8 cellular contexts compared by ENCODE assay signal in the genomic region with DNA sequence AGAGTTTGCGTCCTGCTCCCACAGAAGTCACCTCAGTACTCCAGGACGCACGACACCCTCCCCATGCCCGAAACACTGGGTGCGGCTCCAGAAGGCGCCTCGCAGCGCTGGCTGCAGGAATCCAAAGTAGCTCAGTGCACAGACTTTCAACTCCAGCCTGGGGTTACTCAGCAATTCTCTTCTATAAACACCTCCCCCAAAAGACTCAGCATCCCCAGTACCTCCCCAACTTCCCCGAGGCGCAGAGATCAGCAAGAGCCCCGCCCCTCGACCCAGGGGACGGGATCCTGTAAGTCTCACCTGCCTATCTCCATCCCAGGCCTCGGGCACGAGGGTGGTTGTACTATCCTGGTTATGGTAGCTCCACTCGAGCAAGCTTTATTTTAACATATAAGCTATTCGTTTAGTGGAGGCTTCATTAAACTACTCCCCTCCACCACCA.
A peak's percentile ranks its signal among the peaks of the same experiment; 100 is the strongest.
DNase-seq lines count a peak whose midpoint lies in the region; ATAC-seq, FAIRE-seq and TF ChIP-seq lines count a peak whose summit lies in the region.

No MANE protein-coding gene starts in this region.

- no peaks in the 10 kb centered on the region for H3K4me1 ChIP-seq in aorta (ENCODE audit: control insufficient read depth in 1 of 2, insufficient read depth in 2 of 2, low read length in 2 of 2)

- H3K27me3 Mint-ChIP-seq in nephron progenitor cell (ENCODE audit: low read depth, poor library complexity) = peaks cover 53% of the 10 kb centered on the region

- FAIRE-seq in G401.6 (lab: Jason Lieb, UNC) = peak; percentile 27

- no peaks in the 10 kb centered on the region for H3K9me3 Mint-ChIP-seq in nephron progenitor cell

- no peaks in the 10 kb centered on the region for H3K36me3 ChIP-seq in aorta (ENCODE audit: control insufficient read depth in 1 of 2, insufficient read depth in 2 of 2, low read length in 1 of 2)

- H3K27ac ChIP-seq in aorta (ENCODE audit: low read depth in 1 of 2, low read length in 2 of 2) = no peak overlapping the region

- TF ChIP-seq CTCF in nephron progenitor cell (IDR thresholded peaks at IDR 0.05) = no peak

- no peaks in the 10 kb centered on the region for H3K9me3 ChIP-seq in aorta (ENCODE audit: control insufficient read depth, low read length)

- no peak overlapping the region for H3K4me3 ChIP-seq in aorta (ENCODE audit: low read length in 2 of 2)

- no peak overlapping the region for H3K27ac Mint-ChIP-seq in nephron progenitor cell

- peak; percentile 60 for DNase-seq in NOMO-1 treated with DMSO at 0.1 percent for 48 hours (lab: John Stamatoyannopoulos, UW; ENCODE audit: unreplicated experiment)
- peak; percentile 18 for DNase-seq in dermis blood vessel endothelial cell
- DNase-seq in nephron progenitor cell = peak; percentile 22
- no peak for DNase-seq in GM03348 (ENCODE audit: low spot score)
- no peak for DNase-seq in T-helper 9 cell
- no peak for DNase-seq in aorta

- no peaks in the 10 kb centered on the region for H3K36me3 Mint-ChIP-seq in nephron progenitor cell (ENCODE audit: low read depth)

- WGBS in aorta, 2 donors = 17 to 24% methylated on average over 17 of the region's 17 CpGs

- H3K27me3 ChIP-seq in aorta (ENCODE audit: control insufficient read depth in 1 of 2, insufficient read depth in 2 of 2, low read length in 1 of 2) = no peaks in the 10 kb centered on the region

- H3K4me1 Mint-ChIP-seq in nephron progenitor cell = peaks cover 55% of the 10 kb centered on the region

- peak overlapping the region; percentile 92 for H3K4me3 Mint-ChIP-seq in nephron progenitor cell

- intact Hi-C loops in aorta (cut with DNase I) = no loop called here

- ATAC-seq in GM21619 (IDR thresholded peaks at IDR 0.05; ENCODE audit: unreplicated experiment) = no peak
- ATAC-seq in aorta (ENCODE audit: low FRiP score) = no peak

Comparison
In these comparisons a context has a peak if more than half of its experiments do, and no peak if none do; other contexts are left out.
1. DNase-seq: peak in NOMO-1 treated with DMSO at 0.1 percent for 48 hours (single experiment), dermis blood vessel endothelial cell (single experiment) and nephron progenitor cell (single experiment); none in GM03348 (single experiment), T-helper 9 cell (single experiment) and aorta (0 of 2).